17 cellular contexts compared by ENCODE assay signal in the genomic region with DNA sequence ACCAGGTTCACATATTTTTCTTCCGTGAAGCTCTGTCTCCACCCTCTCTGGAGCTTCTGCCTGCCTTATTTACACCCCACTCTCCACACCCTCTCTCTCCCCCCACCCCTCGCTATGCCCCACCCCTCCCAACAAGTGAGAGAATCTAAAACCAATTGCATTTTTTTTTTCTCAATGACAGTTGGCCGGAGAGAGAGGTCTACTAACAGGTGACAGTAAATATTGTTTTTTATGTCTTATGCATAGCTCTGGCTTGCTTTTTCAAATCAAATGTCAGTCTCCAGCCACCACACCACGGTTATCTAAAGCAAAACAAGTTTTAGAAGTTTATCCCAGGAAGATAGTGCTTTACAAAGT. TPM values are rescaled to one million over a fixed set of nuclear protein-coding genes. Genes with fewer than 3 reads are reported as not detected.
DNase-seq lines count a peak whose midpoint lies in the region; ATAC-seq and TF ChIP-seq lines count a peak whose summit lies in the region.
"Had no signal": no experiment of that assay in that cellular context is flagged by ENCODE, and none has a peak within 500 bp of the region (broad histone marks: within the 10 kb centered on the region; RNA-seq: fewer than 3 reads in every experiment).

A gene (minus strand): TSS at position 58 of the 357 bp plus-strand sequence.

- H3K27me3 ChIP-seq in dorsolateral prefrontal cortex (peaks cover 0 to 55% (median 19%) of the 10 kb centered on the region in 45 donors), thymus (ENCODE audit: control insufficient read depth, insufficient read depth) (peaks cover 36% of the 10 kb centered on the region)

- ATAC-seq in GM19463 (IDR thresholded peaks at IDR 0.05; ENCODE audit: unreplicated experiment), result no peak

- no peak for TF ChIP-seq CTCF in dorsolateral prefrontal cortex (IDR thresholded peaks at IDR 0.05 in 54 of 56, conservative IDR thresholded peaks at IDR 0.05 in 2 of 56; ENCODE audit: low read depth in 1 of 56, partially characterized antibody in 56 of 56)

- H3K9me3 ChIP-seq in mesodermal cell (ENCODE audit: control insufficient read depth, low read length) (no peaks in the 10 kb centered on the region), thymus (ENCODE audit: control insufficient read depth) (peaks cover 2% of the 10 kb centered on the region)

- H3K4me1 ChIP-seq in mesodermal cell (ENCODE audit: control insufficient read depth, insufficient read depth, low read length, poor library complexity, severe bottlenecking), result no peaks in the 10 kb centered on the region
- peaks cover 2% of the 10 kb centered on the region for H3K4me1 ChIP-seq in thymus (ENCODE audit: control insufficient read depth, insufficient read depth, low read length)

- H3K36me3 ChIP-seq in mesodermal cell (ENCODE audit: control insufficient read depth, insufficient read depth, low read length) (no peaks in the 10 kb centered on the region), thymus (ENCODE audit: control insufficient read depth, insufficient read depth) (no peaks in the 10 kb centered on the region)
- H3K36me3 ChIP-seq: stomach had no signal

- WGBS in mesodermal cell (ENCODE audit: insufficient coverage in 2 of 2), 2 experiments, result 0% methylated on average over 1 of the region's 4 CpGs; no CpG with 5 or more reads in 1 of the 2 experiments
- WGBS in thymus, result 42% methylated on average over 4 of the region's 4 CpGs

- peak; percentile 51 for DNase-seq in NCI-H2227 (lab: John Stamatoyannopoulos, UW; ENCODE audit: unreplicated experiment)
- DNase-seq in NCI-H2227 treated with DMSO at 0.1 percent for 48 hours (lab: John Stamatoyannopoulos, UW), result no peak
- no peak for DNase-seq in dorsolateral prefrontal cortex
- DNase-seq in NCI-H2081 treated with DMSO at 0.1 percent for 48 hours (lab: John Stamatoyannopoulos, UW), result no peak
- no peak for DNase-seq in germinal center (ENCODE audit: low spot score)
- DNase-seq: amniotic stem cell, NCI-H526 treated with DMSO at 0.1 percent for 48 hours, stomach had no signal

- peak within 1 kb of the TSS in 46 of 59 donors; percentile 15 to 87 (median 69) for H3K27ac ChIP-seq in dorsolateral prefrontal cortex
- no peak within 1 kb of the TSS for H3K27ac ChIP-seq in mesodermal cell (ENCODE audit: low read depth, low read length, severe bottlenecking)
- no peak within 1 kb of the TSS for H3K27ac ChIP-seq in thymus (ENCODE audit: low read depth)
- H3K27ac ChIP-seq: PC-9, stomach had no signal

- peak within 1 kb of the TSS in 58 of 59 donors; percentile 30 to 74 (median 56) for H3K4me3 ChIP-seq in dorsolateral prefrontal cortex
- peak within 1 kb of the TSS; percentile 6 for H3K4me3 ChIP-seq in mesodermal cell (ENCODE audit: extremely low read depth, insufficient read depth, low read length, poor library complexity, severe bottlenecking)
- H3K4me3 ChIP-seq in thymus (ENCODE audit: low read length), result peak within 1 kb of the TSS; percentile 19
- H3K4me3 ChIP-seq: PC-9, stomach had no signal

- intact Hi-C loops in dorsolateral prefrontal cortex (cut with DNase I), result no loop called here

RNA-seq across cellular contexts. Expression of the gene that starts here (rescaled TPM):
- total RNA-seq in dorsolateral prefrontal cortex, result 100 to 1,000 TPM in 47 of 120 experiments, 10 to 100 TPM in 73; 22.4 to 144 (median 93.2) TPM
- polyA plus RNA-seq in mesodermal cell (2013, experiment 1 of 2), result not detected
- not detected for polyA plus RNA-seq in mesodermal cell (2013, experiment 2 of 2)
- polyA plus RNA-seq in thymus, result 0.02 TPM
- total RNA-seq: A172; activated T-helper 2 cell treated with anti-CD3 and anti-CD28 coated beads, Interferon-gamma antibody, Interleukin-2, Interleukin-4, amounts not matched to agents 10 μg/mL and 5 μg/mL and 100 μg/mL, durations not matched to agents 14 hours and 24 hours and 36 hours; dermis blood vessel endothelial cell; osteocyte; PC-9 had no signal
- polyA plus RNA-seq: CD14-positive monocyte, stomach had no signal

Comparison
In these comparisons a context has a peak if more than half of its experiments do, and no peak if none do; other contexts are left out.
1. H3K27ac ChIP-seq: peak in dorsolateral prefrontal cortex (46 of 59); none in mesodermal cell (single experiment) and thymus (single experiment).
2. H3K4me3 ChIP-seq: peak in every context shown above with its lines; median percentile 56 in dorsolateral prefrontal cortex; 19 in thymus; 6 in mesodermal cell.